In genomic region chr16:87724490-87725291, GRCh38 we compare ENCODE assay signal across 12 cellular contexts. TPM values are rescaled to one million over a fixed set of nuclear protein-coding genes. Genes with fewer than 3 reads are reported as not detected.
A peak's percentile ranks its signal among the peaks of the same experiment; 100 is the strongest.
DNase-seq lines count a peak whose midpoint lies in the region; ATAC-seq and TF ChIP-seq lines count a peak whose summit lies in the region.
"Had no signal": no experiment of that assay in that cellular context is flagged by ENCODE, and none has a peak within 500 bp of the region (broad histone marks: within the 10 kb centered on the region; RNA-seq: fewer than 3 reads in every experiment).

No MANE protein-coding gene starts in this region.

- H3K9me3 Mint-ChIP-seq in activated CD8-positive, alpha-beta T cell treated with anti-CD3 and anti-CD28 coated beads for 36 hours, result no peaks in the 10 kb centered on the region
- no peaks in the 10 kb centered on the region for H3K9me3 Mint-ChIP-seq in activated CD8-positive, alpha-beta T cell treated with anti-CD3 and anti-CD28 coated beads, Interleukin-2, amount 10 ng/mL, durations not matched to agents 7 days and 5 days (ENCODE audit: insufficient read depth)
- no peaks in the 10 kb centered on the region for H3K9me3 Mint-ChIP-seq in stimulated activated effector memory CD8-positive, alpha-beta T cell treated with anti-CD3 and anti-CD28 coated beads, Interleukin-12 subunit alpha, Interleukin-12 subunit beta, amount 100 ng/mL, for 72 hours
- H3K9me3 Mint-ChIP-seq: activated naive CD4-positive, alpha-beta T cell treated with anti-CD3 and anti-CD28 coated beads, Interleukin-2, amount 10 ng/mL, durations not matched to agents 7 days and 5 days had no signal

- peak overlapping the region in 1 of 4 donors; percentile 86 for H3K27ac ChIP-seq in tibial nerve
- H3K27ac ChIP-seq: heart left ventricle, psoas muscle had no signal

- no peak overlapping the region for H3K4me3 ChIP-seq in tibial nerve
- H3K4me3 ChIP-seq: heart left ventricle, psoas muscle had no signal

- H3K27ac Mint-ChIP-seq in activated CD8-positive, alpha-beta T cell treated with anti-CD3 and anti-CD28 coated beads for 36 hours, result peak overlapping the region; percentile 12
- no peak overlapping the region for H3K27ac Mint-ChIP-seq in activated CD8-positive, alpha-beta T cell treated with anti-CD3 and anti-CD28 coated beads, Interleukin-2, amount 10 ng/mL, durations not matched to agents 7 days and 5 days
- peak overlapping the region; percentile 79 for H3K27ac Mint-ChIP-seq in stimulated activated effector memory CD8-positive, alpha-beta T cell treated with anti-CD3 and anti-CD28 coated beads, Interleukin-12 subunit alpha, Interleukin-12 subunit beta, amount 100 ng/mL, for 72 hours

- peak; percentile 39 for ATAC-seq in activated CD8-positive, alpha-beta T cell treated with anti-CD3 and anti-CD28 coated beads for 36 hours
- ATAC-seq in activated CD8-positive, alpha-beta T cell treated with anti-CD3 and anti-CD28 coated beads, Interleukin-2, amount 10 ng/mL, durations not matched to agents 7 days and 5 days, result no peak
- ATAC-seq in HG03097 (IDR thresholded peaks at IDR 0.05; ENCODE audit: low FRiP score, unreplicated experiment) (peak; percentile 36), GM21447 (IDR thresholded peaks at IDR 0.05; ENCODE audit: unreplicated experiment) (no peak)
- ATAC-seq in stimulated activated effector memory CD8-positive, alpha-beta T cell treated with anti-CD3 and anti-CD28 coated beads, Interleukin-12 subunit alpha, Interleukin-12 subunit beta, amount 100 ng/mL, for 72 hours, result peak; percentile 82
- ATAC-seq: heart left ventricle had no signal

- peak; percentile 11 for DNase-seq in activated CD8-positive, alpha-beta T cell treated with anti-CD3 and anti-CD28 coated beads for 36 hours
- DNase-seq in activated CD8-positive, alpha-beta T cell treated with anti-CD3 and anti-CD28 coated beads, Interleukin-2, amount 10 ng/mL, durations not matched to agents 7 days and 5 days, result no peak
- DNase-seq in activated CD8-positive, alpha-beta memory T cell treated with anti-CD3 and anti-CD28 coated beads, Interleukin-2, amount 50 U/mL, for 4 hours, result peak; percentile 37
- no peak for DNase-seq in stimulated activated effector memory CD8-positive, alpha-beta T cell treated with anti-CD3 and anti-CD28 coated beads, Interleukin-12 subunit alpha, Interleukin-12 subunit beta, amount 100 ng/mL, for 72 hours (ENCODE audit: low spot score in 2 of 2)
- DNase-seq in tibial nerve (ENCODE audit: low spot score in 2 of 2) (no peak), NCI-H2107 treated with DMSO at 0.1 percent for 48 hours (lab: John Stamatoyannopoulos, UW; ENCODE audit: unreplicated experiment) (no peak)
- DNase-seq: activated naive CD4-positive, alpha-beta T cell treated with anti-CD3 and anti-CD28 coated beads, Interleukin-2, amount 10 ng/mL, durations not matched to agents 7 days and 5 days; heart left ventricle; NCI-H2227 treated with DMSO at 0.1 percent for 48 hours; psoas muscle had no signal

- CTCF ChIA-PET in activated CD8-positive, alpha-beta T cell treated with anti-CD3 and anti-CD28 coated beads for 36 hours (lab: Charles Lee), result interaction anchor here (0.9 to 1.3 kb wide), 3 partner anchors 8 to 44 kb away, joined by 3 to 5 read pairs (median 5); no protein-coding TSS in a partner anchor
- CTCF ChIA-PET in activated CD8-positive, alpha-beta T cell treated with anti-CD3 and anti-CD28 coated beads, Interleukin-2, amount 10 ng/mL, durations not matched to agents 7 days and 5 days (lab: Charles Lee), result interaction anchor here (0.8 kb wide), 1 partner anchor 45 kb away, joined by 3 read pairs; no protein-coding TSS in a partner anchor

- no peaks in the 10 kb centered on the region for H3K9me3 ChIP-seq in tibial nerve
- H3K9me3 ChIP-seq: heart left ventricle, psoas muscle had no signal

- peaks cover 11% of the 10 kb centered on the region for H3K4me1 Mint-ChIP-seq in activated CD8-positive, alpha-beta T cell treated with anti-CD3 and anti-CD28 coated beads for 36 hours (ENCODE audit: low read depth)
- peaks cover 5% of the 10 kb centered on the region for H3K4me1 Mint-ChIP-seq in activated CD8-positive, alpha-beta T cell treated with anti-CD3 and anti-CD28 coated beads, Interleukin-2, amount 10 ng/mL, durations not matched to agents 7 days and 5 days (ENCODE audit: low read depth)
- peaks cover 33% of the 10 kb centered on the region for H3K4me1 Mint-ChIP-seq in stimulated activated effector memory CD8-positive, alpha-beta T cell treated with anti-CD3 and anti-CD28 coated beads, Interleukin-12 subunit alpha, Interleukin-12 subunit beta, amount 100 ng/mL, for 72 hours

- peaks cover 0 to 59% (median 0%) of the 10 kb centered on the region in 3 donors for H3K36me3 ChIP-seq in tibial nerve

- 83 to 88% methylated on average over 19 of the region's 19 CpGs for WGBS in tibial nerve, 2 donors

- peaks cover 0 to 24% (median 9%) of the 10 kb centered on the region in 4 donors for H3K4me1 ChIP-seq in tibial nerve

- TF ChIP-seq EP300 in tibial nerve (IDR thresholded peaks at IDR 0.05), result no peak

- intact Hi-C loops in activated CD8-positive, alpha-beta T cell treated with anti-CD3 and anti-CD28 coated beads for 36 hours (cut with micrococcal nuclease), result no loop called here

- no peaks in the 10 kb centered on the region for H3K27me3 ChIP-seq in tibial nerve
- H3K27me3 ChIP-seq: heart left ventricle had no signal

- POLR2A ChIA-PET in activated CD8-positive, alpha-beta T cell treated with anti-CD3 and anti-CD28 coated beads for 36 hours (lab: Charles Lee), result interaction anchor here (0.6 kb wide), 1 partner anchor 25 kb away, joined by 3 read pairs; no protein-coding TSS in a partner anchor
- POLR2A ChIA-PET in activated CD8-positive, alpha-beta T cell treated with anti-CD3 and anti-CD28 coated beads, Interleukin-2, amount 10 ng/mL, durations not matched to agents 7 days and 5 days (lab: Charles Lee), result interaction anchor here (0.9 to 1.2 kb wide), 2 partner anchors 9 to 41 kb away, joined by 3 to 5 read pairs; partner anchors contain the start of gene KLHDC4

- H3K4me3 Mint-ChIP-seq in activated CD8-positive, alpha-beta T cell treated with anti-CD3 and anti-CD28 coated beads for 36 hours, result no peak overlapping the region
- H3K4me3 Mint-ChIP-seq in activated CD8-positive, alpha-beta T cell treated with anti-CD3 and anti-CD28 coated beads, Interleukin-2, amount 10 ng/mL, durations not matched to agents 7 days and 5 days, result no peak overlapping the region
- H3K4me3 Mint-ChIP-seq in stimulated activated effector memory CD8-positive, alpha-beta T cell treated with anti-CD3 and anti-CD28 coated beads, Interleukin-12 subunit alpha, Interleukin-12 subunit beta, amount 100 ng/mL, for 72 hours, result peak overlapping the region; percentile 29
- H3K4me3 Mint-ChIP-seq: activated naive CD4-positive, alpha-beta T cell treated with anti-CD3 and anti-CD28 coated beads, Interleukin-2, amount 10 ng/mL, durations not matched to agents 7 days and 5 days had no signal

- TF ChIP-seq POLR2A in tibial nerve (IDR thresholded peaks at IDR 0.05), result no peak

- peaks cover 60% of the 10 kb centered on the region for H3K36me3 Mint-ChIP-seq in activated CD8-positive, alpha-beta T cell treated with anti-CD3 and anti-CD28 coated beads for 36 hours (ENCODE audit: low read depth)
- peaks cover 55% of the 10 kb centered on the region for H3K36me3 Mint-ChIP-seq in activated CD8-positive, alpha-beta T cell treated with anti-CD3 and anti-CD28 coated beads, Interleukin-2, amount 10 ng/mL, durations not matched to agents 7 days and 5 days (ENCODE audit: low read depth)
- peaks cover 89% of the 10 kb centered on the region for H3K36me3 Mint-ChIP-seq in stimulated activated effector memory CD8-positive, alpha-beta T cell treated with anti-CD3 and anti-CD28 coated beads, Interleukin-12 subunit alpha, Interleukin-12 subunit beta, amount 100 ng/mL, for 72 hours

- TF ChIP-seq CTCF in activated CD8-positive, alpha-beta T cell treated with anti-CD3 and anti-CD28 coated beads for 36 hours (IDR thresholded peaks at IDR 0.05), result no peak
- TF ChIP-seq CTCF in tibial nerve (IDR thresholded peaks at IDR 0.05), result no peak

- H3K27me3 Mint-ChIP-seq in activated CD8-positive, alpha-beta T cell treated with anti-CD3 and anti-CD28 coated beads for 36 hours, result no peaks in the 10 kb centered on the region
- no peaks in the 10 kb centered on the region for H3K27me3 Mint-ChIP-seq in activated CD8-positive, alpha-beta T cell treated with anti-CD3 and anti-CD28 coated beads, Interleukin-2, amount 10 ng/mL, durations not matched to agents 7 days and 5 days (ENCODE audit: low read depth)
- H3K27me3 Mint-ChIP-seq: activated naive CD4-positive, alpha-beta T cell treated with anti-CD3 and anti-CD28 coated beads, Interleukin-2, amount 10 ng/mL, durations not matched to agents 7 days and 5 days had no signal

RNA-seq across cellular contexts. Expression of gene KLHDC4, which starts 41.1 kb away (rescaled TPM):
- 10 to 100 TPM; 80.8 to 81.7 TPM for total RNA-seq in activated CD8-positive, alpha-beta T cell treated with anti-CD3 and anti-CD28 coated beads for 36 hours
- total RNA-seq in activated CD8-positive, alpha-beta T cell treated with anti-CD3 and anti-CD28 coated beads, Interleukin-2, amount 10 ng/mL, durations not matched to agents 7 days and 5 days, result 100 to 1,000 TPM in 1 of 2 experiments, 10 to 100 TPM in 1; 91.7 to 101 TPM
- total RNA-seq in tibial nerve, result 10 to 100 TPM; 26.9 to 61.5 (median 42.5) TPM

Comparison
In these comparisons a context has a peak if more than half of its experiments do, and no peak if none do; other contexts are left out.
1. ATAC-seq: peak in activated CD8-positive, alpha-beta T cell treated with anti-CD3 and anti-CD28 coated beads for 36 hours (single experiment), HG03097 (single experiment) and stimulated activated effector memory CD8-positive, alpha-beta T cell treated with anti-CD3 and anti-CD28 coated beads, Interleukin-12 subunit alpha, Interleukin-12 subunit beta, amount 100 ng/mL, for 72 hours (single experiment); none in activated CD8-positive, alpha-beta T cell treated with anti-CD3 and anti-CD28 coated beads, Interleukin-2, amount 10 ng/mL, durations not matched to agents 7 days and 5 days (single experiment) and GM21447 (single experiment).
2. DNase-seq: peak in activated CD8-positive, alpha-beta T cell treated with anti-CD3 and anti-CD28 coated beads for 36 hours (single experiment) and activated CD8-positive, alpha-beta memory T cell treated with anti-CD3 and anti-CD28 coated beads, Interleukin-2, amount 50 U/mL, for 4 hours (single experiment); none in activated CD8-positive, alpha-beta T cell treated with anti-CD3 and anti-CD28 coated beads, Interleukin-2, amount 10 ng/mL, durations not matched to agents 7 days and 5 days (single experiment), stimulated activated effector memory CD8-positive, alpha-beta T cell treated with anti-CD3 and anti-CD28 coated beads, Interleukin-12 subunit alpha, Interleukin-12 subunit beta, amount 100 ng/mL, for 72 hours (0 of 2), tibial nerve (0 of 2) and NCI-H2107 treated with DMSO at 0.1 percent for 48 hours (single experiment).